ENCODE assay signal across 18 cellular contexts in genomic region chr1:84370831-84371394, GRCh38. TPM values are rescaled to one million over a fixed set of nuclear protein-coding genes. Genes with fewer than 3 reads are reported as not detected.
DNase-seq lines count a peak whose midpoint lies in the region; ATAC-seq, FAIRE-seq and TF ChIP-seq lines count a peak whose summit lies in the region.
"Had no signal": no experiment of that assay in that cellular context is flagged by ENCODE, and none has a peak within 500 bp of the region (broad histone marks: within the 10 kb centered on the region; RNA-seq: fewer than 3 reads in every experiment).

No MANE protein-coding gene starts in this region.

- in situ Hi-C loops in K562 (cut with MboI), result no loop called here

- no peak for FAIRE-seq in K562 (lab: Jason Lieb, UNC)
- FAIRE-seq: HepG2 had no signal

- peak; percentile 81 for DNase-seq in EL
- peak; percentile 10 for DNase-seq in NCI-H2029 treated with DMSO at 0.1 percent for 48 hours (lab: John Stamatoyannopoulos, UW)
- no peak for DNase-seq in K562 (ENCODE audit: extremely low read depth in 1 of 4, low spot score in 3 of 4)
- DNase-seq in myocyte (ENCODE audit: low read depth), result peak; percentile 53
- DNase-seq in foreskin keratinocyte, result no peak
- no peak for DNase-seq in activated gamma-delta T cell (lab: John Stamatoyannopoulos, UW)
- DNase-seq in hepatic stellate cell (ENCODE audit: low spot score), result no peak
- DNase-seq in caudate nucleus (lab: John Stamatoyannopoulos, UW), result no peak
- DNase-seq: activated CD4-positive, alpha-beta T cell treated with anti-CD3 and anti-CD28 coated beads for 36 hours; activated T-cell treated with anti-CD3 and anti-CD28 coated beads, Interleukin-2, amount 50 U/mL, for 1 hour; CD4-positive, alpha-beta memory T cell; endodermal cell; heart right ventricle; NCI-H1694 treated with DMSO at 0.1 percent for 48 hours; T-cell had no signal

- H3K27me3 ChIP-seq in K562 (ENCODE audit: control insufficient read depth in 2 of 2, insufficient read depth in 2 of 2, low read length in 2 of 2), result no peaks in the 10 kb centered on the region
- no peaks in the 10 kb centered on the region for H3K27me3 ChIP-seq in foreskin keratinocyte
- H3K27me3 ChIP-seq: ascending aorta, heart right ventricle had no signal

- CTCF ChIA-PET in K562 (lab: Yijun Ruan, JAX; ENCODE audit: low intra/inter-chr PET ratio), result no interaction called here

- TF ChIP-seq CTCF in K562 (IDR thresholded peaks at IDR 0.05 in 2 of 3, conservative IDR thresholded peaks at IDR 0.05 in 1 of 3; ENCODE audit: insufficient read depth in 2 of 3, low read depth in 1 of 3, low read length in 3 of 3) (no peak), foreskin keratinocyte (conservative IDR thresholded peaks at IDR 0.05) (no peak)

- POLR2A ChIA-PET in K562 (lab: Yijun Ruan, JAX), result no interaction called here

- no peak for TF ChIP-seq EP300 in K562 (IDR thresholded peaks at IDR 0.05; ENCODE audit: low read length)

- H3K9me1 ChIP-seq in K562 (ENCODE audit: control insufficient read depth, insufficient read depth, low read length), result no peaks in the 10 kb centered on the region

- intact Hi-C loops in K562 (cut with micrococcal nuclease), result no loop called here

- H3K36me3 ChIP-seq in K562 (ENCODE audit: control insufficient read depth, insufficient read depth, low read length), result no peaks in the 10 kb centered on the region
- H3K36me3 ChIP-seq: ascending aorta, heart right ventricle had no signal

- H3K9me3 ChIP-seq in K562 (replicated peaks; ENCODE audit: control insufficient read depth, insufficient read depth, low read depth, low read length), result no peaks in the 10 kb centered on the region
- H3K9me3 ChIP-seq: ascending aorta, heart right ventricle had no signal

- no peak overlapping the region for H3K4me2 ChIP-seq in K562 (ENCODE audit: insufficient read depth, low read length)

- H4K20me1 ChIP-seq in K562 (replicated peaks; ENCODE audit: control insufficient read depth, insufficient read depth, low read length), result no peaks in the 10 kb centered on the region

- no peak for TF ChIP-seq RAD21 in K562 (CRISPR knock-in tag; conservative IDR thresholded peaks at IDR 0.05 in 1 of 2, IDR thresholded peaks at IDR 0.05 in 1 of 2)

- H3K4me3 ChIP-seq in K562, result no peak overlapping the region
- H3K4me3 ChIP-seq: ascending aorta, heart right ventricle had no signal

- H3K9ac ChIP-seq in K562 (ENCODE audit: insufficient read depth in 1 of 2, low read depth in 2 of 2, low read length in 2 of 2), result no peak overlapping the region

- 23% methylated on average over 4 of the region's 4 CpGs for WGBS in K562 (ENCODE audit: insufficient coverage, low coverage, missing lambda C conversion rate)

- H3K27ac ChIP-seq in K562 (ENCODE audit: extremely low read depth, low read depth, low read length) (no peak overlapping the region), foreskin keratinocyte (no peak overlapping the region), caudate nucleus (ENCODE audit: low read depth, low read length) (no peak overlapping the region)
- H3K27ac ChIP-seq: ascending aorta, heart right ventricle had no signal

- BruUV-seq in K562 (replicated peaks; lab: Mats Ljungman, UMichigan), result no TSS peak

- ATAC-seq in K562, result no peak
- ATAC-seq in foreskin keratinocyte, result no peak
- ATAC-seq: activated CD4-positive, alpha-beta T cell treated with anti-CD3 and anti-CD28 coated beads for 36 hours; heart right ventricle; HepG2; T-cell had no signal

- no peak overlapping the region for H2AFZ ChIP-seq in K562 (ENCODE audit: low read depth, low read length)

- H3K4me1 ChIP-seq in K562 (replicated peaks in 1 of 2; ENCODE audit: control insufficient read depth in 2 of 2, insufficient read depth in 2 of 2, low read length in 2 of 2) (peaks cover 0 to 5% of the 10 kb centered on the region in 2 experiments; a peak in 2 of 5 replicates), foreskin keratinocyte (peaks cover 1% of the 10 kb centered on the region)

- no peaks in the 10 kb centered on the region for H3K79me2 ChIP-seq in K562 (ENCODE audit: control insufficient read depth, insufficient read depth, low read length)

- TF ChIP-seq POLR2A in K562 (conservative IDR thresholded peaks at IDR 0.05), result no peak

TF ChIP-seq in K562, 482 proteins besides CTCF, POLR2A, EP300 and RAD21 (continues in another document):
- TF ChIP-seq ARID4B (CRISPR knock-in tag; IDR thresholded peaks at IDR 0.05) (no peak), CBX8 (IDR thresholded peaks at IDR 0.05; ENCODE audit: borderline replicate concordance, extremely low read depth, low read depth, low read length, poor library complexity, severe bottlenecking) (no peak), HNRNPUL1 (IDR thresholded peaks at IDR 0.05; ENCODE audit: low read length) (no peak), ZNF639 (CRISPR knock-in tag; conservative IDR thresholded peaks at IDR 0.05 in 1 of 2, IDR thresholded peaks at IDR 0.05 in 1 of 2) (0 out of 4 replicates have a peak, but pooled peaks of 1 of the 2 experiments have one; percentile 20), ZNF12 (CRISPR knock-in tag; IDR thresholded peaks at IDR 0.05) (no peak), ZNF239 (CRISPR knock-in tag; IDR thresholded peaks at IDR 0.05) (peak; percentile 38; the same call in 1 of the 2 replicates), SUPT5H (IDR thresholded peaks at IDR 0.05) (no peak), ELK3 (CRISPR knock-in tag; IDR thresholded peaks at IDR 0.05) (no peak)

RNA-seq across cellular contexts. Expression of gene DNASE2B, which starts 27.4 kb away (rescaled TPM):
- total RNA-seq in K562 (2011; cell fraction: chromatin; rRNA removed; ENCODE audit: low replicate concordance), result not detected in 2 replicates
- total RNA-seq in K562 (2011; cell fraction: nucleolus; rRNA removed), result not detected in 2 replicates
- total RNA-seq in K562 (2011; cell fraction: nucleoplasm; rRNA removed), result not detected in 2 replicates
- total RNA-seq in K562 (2014; rRNA removed) (not detected in 2 replicates), K562 (2014; rRNA removed; fragmentation: Illumina TruSeq; extraction: Trizol) (not detected in 2 replicates), K562 (2015; rRNA removed; fragmentation: Illumina TruSeq; extraction: Trizol) (not detected in 2 replicates), K562 (2021) (not detected in 2 replicates), myocyte (not detected in 2 replicates), foreskin keratinocyte (not detected in 2 replicates)
- polyA plus RNA-seq in K562 (2011; rRNA removed) (not detected in 2 replicates), K562 (2014; fragmentation: Illumina TruSeq; extraction: Trizol) (not detected in 2 replicates), K562 (2014; fragmentation: Nextera tagmentation; extraction: Ambion mirVana) (not detected), K562 (2014; rRNA removed) (not detected in 2 replicates), foreskin keratinocyte (not detected in 2 replicates)
- polyA plus RNA-seq in K562 (2011; cell fraction: cytosol; rRNA removed), result not detected in 2 replicates
- polyA plus RNA-seq in K562 (2011; cell fraction: nucleus; rRNA removed), result not detected in 2 replicates
- polyA plus RNA-seq in K562 (2012), result not detected in 2 replicates
- polyA minus RNA-seq in K562 (2011; rRNA and poly(A)+ RNA removed), result not detected in 2 replicates
- not detected in 2 replicates for polyA minus RNA-seq in K562 (2011; cell fraction: cytosol; rRNA and poly(A)+ RNA removed)
- not detected in 2 replicates for polyA minus RNA-seq in K562 (2011; cell fraction: nucleus; rRNA and poly(A)+ RNA removed)
- not detected for polyA plus RNA-seq in myocyte (2012)
- total RNA-seq: activated CD4-positive, alpha-beta T cell treated with anti-CD3 and anti-CD28 coated beads for 36 hours; ascending aorta; CD4-positive, alpha-beta memory T cell; endodermal cell; HepG2; liver; T-cell had no signal
- polyA plus RNA-seq: CD4-positive, alpha-beta memory T cell; heart right ventricle; HepG2; liver had no signal

Comparison
In these comparisons a context has a peak if more than half of its experiments do, and no peak if none do; other contexts are left out.
1. DNase-seq: peak in EL (single experiment), NCI-H2029 treated with DMSO at 0.1 percent for 48 hours (single experiment) and myocyte (single experiment); none in K562 (0 of 4), foreskin keratinocyte (0 of 2), activated gamma-delta T cell (single experiment), hepatic stellate cell (single experiment) and caudate nucleus (0 of 61).